ENCODE assay signal across 14 cellular contexts in genomic region chr4:143667461-143667860, GRCh38. TPM values are rescaled to one million over a fixed set of nuclear protein-coding genes. Genes with fewer than 3 reads are reported as not detected.
DNase-seq lines count a peak whose midpoint lies in the region; ATAC-seq and TF ChIP-seq lines count a peak whose summit lies in the region.
"Had no signal": no experiment of that assay in that cellular context is flagged by ENCODE, and none has a peak within 500 bp of the region (broad histone marks: within the 10 kb centered on the region; RNA-seq: fewer than 3 reads in every experiment).

No MANE protein-coding gene starts in this region.

- H3K79me2 ChIP-seq in ACC112 (ENCODE audit: control insufficient read depth, insufficient read depth, low read length, unreplicated experiment) = no peaks in the 10 kb centered on the region

- no peak overlapping the region for H3K27ac Mint-ChIP-seq in T-helper 2 cell treated with Interferon-gamma antibody and Interleukin-4, amounts not matched to agents 5 μg/mL and 100 μg/mL, for 36 hours
- H3K27ac Mint-ChIP-seq: activated naive CD8-positive, alpha-beta T cell had no signal

- no peak for TF ChIP-seq CTCF in GM13976 (IDR thresholded peaks at IDR 0.05; ENCODE audit: borderline replicate concordance, control extremely low read depth, extremely low read depth, insufficient read depth, missing control alignments)

- no peak for ATAC-seq in GM21367 (IDR thresholded peaks at IDR 0.05; ENCODE audit: unreplicated experiment)
- ATAC-seq: foreskin keratinocyte; naive thymus-derived CD8-positive, alpha-beta T cell had no signal

- H3K27ac ChIP-seq in ACC112 (ENCODE audit: low read depth, low read length) = peak overlapping the region; percentile 60
- H3K27ac ChIP-seq: foreskin keratinocyte had no signal

- DNase-seq in M059J (ENCODE audit: low read depth) = peak; percentile 47
- peak; percentile 59 for DNase-seq in fibroblast of gingiva (ENCODE audit: low read depth)
- DNase-seq in myocyte (ENCODE audit: low read depth) = peak; percentile 50
- no peak for DNase-seq in islet precursor cell
- DNase-seq in T-helper 2 cell treated with Interferon-gamma antibody and Interleukin-4, amounts not matched to agents 5 μg/mL and 100 μg/mL, for 36 hours (ENCODE audit: low spot score) = no peak
- no peak for DNase-seq in GM13976 (ENCODE audit: low spot score)
- DNase-seq: activated CD4-positive, CD25-positive, alpha-beta regulatory T cell treated with anti-CD3 and anti-CD28 coated beads, Interleukin-2, amount 50 U/mL, for 72 hours; Kasumi-1; naive thymus-derived CD8-positive, alpha-beta T cell; OCI-M1 had no signal

- in situ Hi-C loops in GM13976 (cut with MboI; ENCODE audit: low sequenced_read_pairs, unreplicated experiment) = no loop called here

- H3K36me3 ChIP-seq in ACC112 (ENCODE audit: insufficient read depth, low read length) = no peaks in the 10 kb centered on the region

- peak overlapping the region; percentile 47; the same call in 1 of the 2 replicates for H3K4me3 ChIP-seq in ACC112 (ENCODE audit: low read depth, low read length)

- H3K4me1 Mint-ChIP-seq in T-helper 2 cell treated with Interferon-gamma antibody and Interleukin-4, amounts not matched to agents 5 μg/mL and 100 μg/mL, for 36 hours (ENCODE audit: low read depth) = no peaks in the 10 kb centered on the region
- H3K4me1 Mint-ChIP-seq: naive thymus-derived CD8-positive, alpha-beta T cell had no signal

- no peaks in the 10 kb centered on the region for H3K9me3 Mint-ChIP-seq in T-helper 2 cell treated with Interferon-gamma antibody and Interleukin-4, amounts not matched to agents 5 μg/mL and 100 μg/mL, for 36 hours

- H3K27me3 Mint-ChIP-seq in T-helper 2 cell treated with Interferon-gamma antibody and Interleukin-4, amounts not matched to agents 5 μg/mL and 100 μg/mL, for 36 hours (ENCODE audit: low read depth) = no peaks in the 10 kb centered on the region
- H3K27me3 Mint-ChIP-seq: activated naive CD8-positive, alpha-beta T cell had no signal

- H2AFZ ChIP-seq in ACC112 (ENCODE audit: low read length, unreplicated experiment) = peak overlapping the region; percentile 95

- H3K27me3 ChIP-seq in ACC112 (ENCODE audit: insufficient read depth, low read length) = no peaks in the 10 kb centered on the region
- H3K27me3 ChIP-seq: foreskin keratinocyte had no signal

- no peak overlapping the region for H3K4me3 Mint-ChIP-seq in T-helper 2 cell treated with Interferon-gamma antibody and Interleukin-4, amounts not matched to agents 5 μg/mL and 100 μg/mL, for 36 hours
- H3K4me3 Mint-ChIP-seq: activated naive CD8-positive, alpha-beta T cell; naive thymus-derived CD8-positive, alpha-beta T cell had no signal

- H3K4me1 ChIP-seq in ACC112 (ENCODE audit: control insufficient read depth, insufficient read depth, low read length, unreplicated experiment) = peaks cover 7% of the 10 kb centered on the region
- H3K4me1 ChIP-seq: foreskin keratinocyte had no signal

- H3K36me3 Mint-ChIP-seq in T-helper 2 cell treated with Interferon-gamma antibody and Interleukin-4, amounts not matched to agents 5 μg/mL and 100 μg/mL, for 36 hours (ENCODE audit: low read depth) = no peaks in the 10 kb centered on the region

RNA-seq across cellular contexts. Expression of gene FREM3, which starts 33.0 kb away (rescaled TPM):
- not detected in 2 replicates for total RNA-seq in M059J (2014; rRNA removed; shearing (Covaris generic))
- total RNA-seq in myocyte = not detected in 2 replicates
- polyA plus RNA-seq in myocyte (2012) = not detected
- total RNA-seq: foreskin keratinocyte; naive thymus-derived CD8-positive, alpha-beta T cell had no signal
- polyA plus RNA-seq: foreskin keratinocyte; naive thymus-derived CD8-positive, alpha-beta T cell had no signal

Comparison
In these comparisons a context has a peak if more than half of its experiments do, and no peak if none do; other contexts are left out.
1. DNase-seq: peak in M059J (single experiment), fibroblast of gingiva (single experiment) and myocyte (single experiment); none in islet precursor cell (single experiment), T-helper 2 cell treated with Interferon-gamma antibody and Interleukin-4, amounts not matched to agents 5 μg/mL and 100 μg/mL, for 36 hours (single experiment) and GM13976 (single experiment).